1 cellular context compared by ENCODE assay signal in the genomic region with DNA sequence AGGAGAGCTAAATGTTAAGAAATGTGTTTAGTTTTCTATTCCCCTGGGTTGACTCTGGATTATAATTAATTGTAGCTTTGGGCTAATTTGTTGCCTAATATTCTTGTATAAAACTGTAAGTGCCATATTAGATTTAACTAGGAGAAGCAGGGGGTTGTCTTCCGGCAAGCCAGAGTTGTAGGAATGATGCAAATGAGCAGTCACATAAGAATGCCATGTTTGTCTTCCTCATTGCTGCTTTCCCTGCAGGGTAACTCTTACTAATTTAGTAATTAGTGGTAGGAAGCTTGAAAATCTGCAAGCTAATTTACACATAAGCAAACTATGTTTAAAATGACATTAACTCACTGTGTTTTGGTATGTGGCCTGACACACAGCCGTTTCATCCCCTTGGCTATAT.
TF ChIP-seq lines count a peak whose summit lies in the region.

No MANE protein-coding gene starts in this region.

TF ChIP-seq in IMR-90, 13 proteins besides CTCF, POLR2A, EP300 and RAD21:
- TF ChIP-seq RCOR1 (IDR thresholded peaks at IDR 0.05; ENCODE audit: insufficient replicate concordance, low read length) (no peak), BHLHE40 (IDR thresholded peaks at IDR 0.05; ENCODE audit: low read depth, low read length) (no peak), NFE2L2 (IDR thresholded peaks at IDR 0.05; ENCODE audit: low read depth, low read length) (no peak), RFX5 (IDR thresholded peaks at IDR 0.05; ENCODE audit: low read depth, low read length) (no peak), ELK1 (IDR thresholded peaks at IDR 0.05; ENCODE audit: borderline replicate concordance, low read depth, low read length) (no peak), MXI1 (IDR thresholded peaks at IDR 0.05; ENCODE audit: borderline replicate concordance, low read depth, low read length) (no peak), MAZ (IDR thresholded peaks at IDR 0.05; ENCODE audit: borderline replicate concordance, low read depth, low read length) (no peak), FOS (IDR thresholded peaks at IDR 0.05; ENCODE audit: low read depth, low read length) (no peak), CEBPB (IDR thresholded peaks at IDR 0.05; ENCODE audit: low read depth, low read length) (no peak), MAFK (IDR thresholded peaks at IDR 0.05; ENCODE audit: low read depth, low read length) (no peak), CHD1 (IDR thresholded peaks at IDR 0.05; ENCODE audit: low read depth, low read length) (no peak), SMC3 (IDR thresholded peaks at IDR 0.05; ENCODE audit: low read depth, low read length) (no peak)
- TF ChIP-seq, protein P1, sequence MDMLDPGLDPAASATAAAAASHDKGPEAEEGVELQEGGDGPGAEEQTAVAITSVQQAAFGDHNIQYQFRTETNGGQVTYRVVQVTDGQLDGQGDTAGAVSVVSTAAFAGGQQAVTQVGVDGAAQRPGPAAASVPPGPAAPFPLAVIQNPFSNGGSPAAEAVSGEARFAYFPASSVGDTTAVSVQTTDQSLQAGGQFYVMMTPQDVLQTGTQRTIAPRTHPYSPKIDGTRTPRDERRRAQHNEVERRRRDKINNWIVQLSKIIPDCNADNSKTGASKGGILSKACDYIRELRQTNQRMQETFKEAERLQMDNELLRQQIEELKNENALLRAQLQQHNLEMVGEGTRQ (IDR thresholded peaks at IDR 0.05; ENCODE audit: low read depth, low read length), result no peak
TF ChIP-seq in IMR-90: peak in this region for 0.
